Comparison of ENCODE assay signal across 8 cellular contexts in the genomic region with DNA sequence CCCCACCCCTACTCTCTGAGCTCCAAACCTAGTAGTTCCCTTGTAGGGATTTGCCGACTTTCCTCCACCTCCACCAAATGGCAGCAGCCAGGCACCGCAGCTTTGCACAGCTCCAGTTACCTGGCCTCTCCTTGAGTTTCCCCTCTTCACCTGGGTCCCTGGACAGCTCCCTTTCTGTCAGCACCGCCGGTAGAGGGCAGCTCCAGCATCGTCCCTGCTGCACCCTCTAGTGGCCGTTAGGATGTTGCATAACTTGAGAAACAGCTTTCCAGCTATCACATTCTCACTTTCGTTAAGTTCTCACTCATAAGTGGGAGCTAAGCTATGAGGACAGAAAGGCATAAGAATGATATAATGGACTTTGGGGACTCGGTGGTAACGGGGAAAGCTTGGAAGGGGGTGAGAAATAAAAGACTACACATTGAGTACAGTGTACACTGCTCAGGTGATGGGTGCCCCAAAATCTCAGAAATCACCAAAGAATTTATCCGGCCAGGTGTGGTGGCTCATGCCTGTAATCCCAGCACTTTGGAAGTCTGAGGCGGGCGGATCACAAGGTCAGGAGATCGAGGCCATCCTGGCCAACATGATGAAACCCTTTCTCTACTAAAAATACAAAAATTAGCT.
DNase-seq lines count a peak whose midpoint lies in the region; ATAC-seq and TF ChIP-seq lines count a peak whose summit lies in the region.

No MANE protein-coding gene starts in this region.

- no peaks in the 10 kb centered on the region for H3K79me2 ChIP-seq in DOHH2 (ENCODE audit: control insufficient read depth, low read length)
- no peaks in the 10 kb centered on the region for H3K79me2 ChIP-seq in OCI-LY3 (ENCODE audit: low read length)

- peak; percentile 58 for DNase-seq in Jurkat, Clone E6-1 (ENCODE audit: low read depth, low spot score)
- DNase-seq in activated T-cell treated with anti-CD3 and anti-CD28 coated beads for 48 hours (ENCODE audit: low read depth), result peak; percentile 37
- peak; percentile 34 for DNase-seq in fibroblast of peridontal ligament (ENCODE audit: extremely low read depth)
- DNase-seq in neuronal stem cell (ENCODE audit: low spot score), result peak; percentile 70
- peak; percentile 68 to 86 for DNase-seq in suprapubic skin (ENCODE audit: low spot score in 2 of 2)

- no peak overlapping the region for H2AK5ac ChIP-seq in neuronal stem cell (ENCODE audit: low read depth, low read length)

- no peaks in the 10 kb centered on the region for H3K79me1 ChIP-seq in neuronal stem cell (ENCODE audit: low read depth, low read length)

- no peak overlapping the region for H3K23ac ChIP-seq in neuronal stem cell (ENCODE audit: low read depth, low read length, poor library complexity)

- no peaks in the 10 kb centered on the region for H3K36me3 ChIP-seq in DOHH2 (ENCODE audit: control insufficient read depth, low read length)
- no peaks in the 10 kb centered on the region for H3K36me3 ChIP-seq in OCI-LY3 (replicated peaks; ENCODE audit: low read depth, low read length)
- H3K36me3 ChIP-seq in neuronal stem cell (replicated peaks in 1 of 2; ENCODE audit: control insufficient read depth in 2 of 2, insufficient read depth in 2 of 2, low read length in 2 of 2), result no peaks in the 10 kb centered on the region
- H3K36me3 ChIP-seq in suprapubic skin, result no peaks in the 10 kb centered on the region

- peak; percentile 100 for ATAC-seq in GM21723 (IDR thresholded peaks at IDR 0.05; ENCODE audit: unreplicated experiment)

- H2AFZ ChIP-seq in OCI-LY3 (ENCODE audit: low read depth, low read length), result no peak overlapping the region
- H2AFZ ChIP-seq in neuronal stem cell (ENCODE audit: low read length), result no peak overlapping the region

- no peak overlapping the region for H4K91ac ChIP-seq in neuronal stem cell (ENCODE audit: low read depth, low read length, poor library complexity)

- H3K4me3 ChIP-seq in DOHH2 (ENCODE audit: low read length) (no peak overlapping the region), OCI-LY3 (ENCODE audit: low read length) (no peak overlapping the region), neuronal stem cell (ENCODE audit: low read length in 2 of 2) (no peak overlapping the region), suprapubic skin (no peak overlapping the region)
- no peak overlapping the region for H3K4me3 ChIP-seq in Jurkat, Clone E6-1 (ENCODE audit: low read length)

- H4K20me1 ChIP-seq in DOHH2 (ENCODE audit: control insufficient read depth, insufficient read depth, low read depth, low read length) (no peaks in the 10 kb centered on the region), OCI-LY3 (ENCODE audit: insufficient read depth, low read length) (no peaks in the 10 kb centered on the region)

- no peak overlapping the region for H4K8ac ChIP-seq in neuronal stem cell (ENCODE audit: low read depth, low read length)

- no peaks in the 10 kb centered on the region for H3K9me2 ChIP-seq in DOHH2 (replicated peaks; ENCODE audit: control insufficient read depth, low read length)

- H3K4me1 ChIP-seq in DOHH2 (ENCODE audit: control insufficient read depth, low read length) (no peaks in the 10 kb centered on the region), OCI-LY3 (ENCODE audit: low read length) (no peaks in the 10 kb centered on the region), neuronal stem cell (ENCODE audit: control insufficient read depth in 2 of 2, insufficient read depth in 1 of 2, low read depth in 1 of 2, low read length in 2 of 2) (peaks cover 2 to 28% of the 10 kb centered on the region in 2 donors), suprapubic skin (no peaks in the 10 kb centered on the region)

- H3K18ac ChIP-seq in neuronal stem cell (ENCODE audit: low read length), result no peak overlapping the region

- H3K9ac ChIP-seq in OCI-LY3 (ENCODE audit: low read length), result no peak overlapping the region
- no peak overlapping the region for H3K9ac ChIP-seq in neuronal stem cell (ENCODE audit: low read depth, low read length, poor library complexity)

- H3K27me3 ChIP-seq in DOHH2 (ENCODE audit: control insufficient read depth, low read length), result no peaks in the 10 kb centered on the region
- peaks cover 38% of the 10 kb centered on the region for H3K27me3 ChIP-seq in OCI-LY3 (ENCODE audit: low read depth, low read length)
- H3K27me3 ChIP-seq in neuronal stem cell (ENCODE audit: control insufficient read depth in 3 of 3, insufficient read depth in 3 of 3, low read depth in 1 of 3, low read length in 3 of 3), result no peaks in the 10 kb centered on the region
- no peaks in the 10 kb centered on the region for H3K27me3 ChIP-seq in suprapubic skin

- TF ChIP-seq POLR2A in suprapubic skin (IDR thresholded peaks at IDR 0.05), result no peak

- TF ChIP-seq CTCF in DOHH2 (IDR thresholded peaks at IDR 0.05; ENCODE audit: low read depth, low read length, poor library complexity, severe bottlenecking) (peak; percentile 98), OCI-LY3 (IDR thresholded peaks at IDR 0.05; ENCODE audit: low read depth, low read length) (peak; percentile 98), suprapubic skin (IDR thresholded peaks at IDR 0.05) (peak; percentile 49 to 83)

- H2BK5ac ChIP-seq in neuronal stem cell (ENCODE audit: low read length), result no peak overlapping the region

- no peak overlapping the region for H2BK12ac ChIP-seq in neuronal stem cell (ENCODE audit: low read length)

- H3K9me3 ChIP-seq in DOHH2 (ENCODE audit: control insufficient read depth, insufficient read depth, low read length) (no peaks in the 10 kb centered on the region), OCI-LY3 (ENCODE audit: insufficient read depth, low read length) (no peaks in the 10 kb centered on the region), neuronal stem cell (replicated peaks in 1 of 2; ENCODE audit: control insufficient read depth in 2 of 2, insufficient read depth in 1 of 2, low read depth in 1 of 2, low read length in 2 of 2) (no peaks in the 10 kb centered on the region), suprapubic skin (no peaks in the 10 kb centered on the region)

- H3F3A ChIP-seq in DOHH2 (ENCODE audit: control insufficient read depth, insufficient read depth), result no peaks in the 10 kb centered on the region

- no peak overlapping the region for H2BK120ac ChIP-seq in neuronal stem cell (ENCODE audit: low read depth, low read length)

- no peak overlapping the region for H3K4me2 ChIP-seq in DOHH2 (ENCODE audit: low read length)
- peak overlapping the region; percentile 43; the same call in 1 of the 2 replicates for H3K4me2 ChIP-seq in OCI-LY3 (ENCODE audit: low read length)
- H3K4me2 ChIP-seq in neuronal stem cell (ENCODE audit: insufficient read depth, low read length, poor library complexity, severe bottlenecking), result no peak overlapping the region

- no peak for TF ChIP-seq EP300 in suprapubic skin (IDR thresholded peaks at IDR 0.05)

- no peak overlapping the region for H3K14ac ChIP-seq in neuronal stem cell (ENCODE audit: low read length)

- H3K27ac ChIP-seq in DOHH2 (ENCODE audit: low read depth, low read length) (no peak overlapping the region), OCI-LY3 (ENCODE audit: low read length) (no peak overlapping the region), neuronal stem cell (replicated peaks; ENCODE audit: low read length) (no peak overlapping the region), suprapubic skin (no peak overlapping the region)

- H2BK15ac ChIP-seq in neuronal stem cell (ENCODE audit: low read length), result no peak overlapping the region

- H3K4ac ChIP-seq in neuronal stem cell (ENCODE audit: low read length), result no peak overlapping the region

- no CpG with 5 or more reads among the region's 13 CpGs for WGBS in neuronal stem cell (ENCODE audit: extremely low coverage in 2 of 2, insufficient read length in 2 of 2, insufficient replicate concordance in 1 of 2), 2 donors
- WGBS in suprapubic skin, result 24% methylated on average over 12 of the region's 13 CpGs
